In genomic region chr20:11717562-11717961, GRCh38 we compare ENCODE assay signal across 15 cellular contexts.
DNase-seq lines count a peak whose midpoint lies in the region; ATAC-seq and TF ChIP-seq lines count a peak whose summit lies in the region.
"Had no signal": no experiment of that assay in that cellular context is flagged by ENCODE, and none has a peak within 500 bp of the region (broad histone marks: within the 10 kb centered on the region; RNA-seq: fewer than 3 reads in every experiment).

No MANE protein-coding gene starts in this region.

- H3K4me3 Mint-ChIP-seq in progenitor cell of endocrine pancreas (ENCODE audit: low read depth) = no peak overlapping the region
- H3K4me3 Mint-ChIP-seq in activated naive CD8-positive, alpha-beta T cell treated with anti-CD3 and anti-CD28 coated beads for 36 hours = no peak overlapping the region
- H3K4me3 Mint-ChIP-seq: CD4-positive, alpha-beta T cell; IgD-negative memory B cell had no signal

- H3K4me1 ChIP-seq in IMR-90 (ENCODE audit: control insufficient read depth, insufficient read depth, low read length) (peaks cover 8% of the 10 kb centered on the region; the same call in 1 of the 2 replicates), Karpas-422 (ENCODE audit: low read length) (no peaks in the 10 kb centered on the region)

- no peak overlapping the region for H4K5ac ChIP-seq in IMR-90 (ENCODE audit: low read depth, low read length)

- in situ Hi-C loops in IMR-90 (cut with MboI; ENCODE audit: low sequenced_read_pairs) = no loop called here

- TF ChIP-seq RAD21 in IMR-90 (IDR thresholded peaks at IDR 0.05; ENCODE audit: low read length) = no peak

- no peak overlapping the region for H3K56ac ChIP-seq in IMR-90 (ENCODE audit: extremely low read depth, insufficient read depth, low read length)

- no peaks in the 10 kb centered on the region for H3K27me3 Mint-ChIP-seq in progenitor cell of endocrine pancreas
- H3K27me3 Mint-ChIP-seq in activated naive CD8-positive, alpha-beta T cell treated with anti-CD3 and anti-CD28 coated beads for 36 hours = no peaks in the 10 kb centered on the region
- H3K27me3 Mint-ChIP-seq: CD4-positive, alpha-beta T cell; IgD-negative memory B cell had no signal

- H2BK15ac ChIP-seq in IMR-90 (ENCODE audit: low read depth, low read length) = peak overlapping the region; percentile 87; the same call in 2 of the 3 replicates

- H4K91ac ChIP-seq in IMR-90 (ENCODE audit: insufficient read depth, low read depth, low read length) = peak overlapping the region; percentile 70; the same call in 1 of the 2 replicates

- H3K4me1 Mint-ChIP-seq in progenitor cell of endocrine pancreas (ENCODE audit: low read depth) = peaks cover 5% of the 10 kb centered on the region
- H3K4me1 Mint-ChIP-seq in activated naive CD8-positive, alpha-beta T cell treated with anti-CD3 and anti-CD28 coated beads for 36 hours = peaks cover 2% of the 10 kb centered on the region
- H3K4me1 Mint-ChIP-seq: IgD-negative memory B cell had no signal

- H2AK9ac ChIP-seq in IMR-90 (replicated peaks; ENCODE audit: low read depth, low read length, poor library complexity) = no peak overlapping the region

- 0 out of 2 replicates have a peak, but pooled peaks cover 3% of the 10 kb centered on the region for H3K27me3 ChIP-seq in IMR-90 (ENCODE audit: control insufficient read depth, insufficient read depth, low read length)
- H3K27me3 ChIP-seq in Karpas-422 (ENCODE audit: low read length) = no peaks in the 10 kb centered on the region

- CTCF ChIA-PET in IMR-90 (lab: Yijun Ruan, JAX) = no interaction called here

- no peaks in the 10 kb centered on the region for H3K9me2 ChIP-seq in Karpas-422 (replicated peaks; ENCODE audit: insufficient read depth, low read length)

- no peak for TF ChIP-seq POLR2A in IMR-90 (IDR thresholded peaks at IDR 0.05; ENCODE audit: low read depth, low read length)

- no TSS peak for BruUV-seq in IMR-90 (replicated peaks; lab: Mats Ljungman, UMichigan)

- TF ChIP-seq CTCF in IMR-90 (conservative IDR thresholded peaks at IDR 0.05; ENCODE audit: low read depth, low read length) (no peak), progenitor cell of endocrine pancreas (IDR thresholded peaks at IDR 0.05; ENCODE audit: unreplicated experiment) (no peak)

- H3K4ac ChIP-seq in IMR-90 (ENCODE audit: low read depth, low read length) = peak overlapping the region; percentile 54; the same call in 1 of the 2 replicates

- WGBS in IMR-90 (ENCODE audit: extremely low coverage in 2 of 2, insufficient read length in 1 of 2), 2 experiments = no CpG with 5 or more reads among the region's 3 CpGs

- no peaks in the 10 kb centered on the region for H3K36me3 Mint-ChIP-seq in progenitor cell of endocrine pancreas (ENCODE audit: insufficient read depth)
- H3K36me3 Mint-ChIP-seq in activated naive CD8-positive, alpha-beta T cell treated with anti-CD3 and anti-CD28 coated beads for 36 hours = no peaks in the 10 kb centered on the region
- H3K36me3 Mint-ChIP-seq: IgD-negative memory B cell had no signal

- peak overlapping the region; percentile 63; the same call in 1 of the 2 replicates for H2BK20ac ChIP-seq in IMR-90 (ENCODE audit: low read depth, low read length)

- peak overlapping the region; percentile 26; the same call in 1 of the 2 replicates for H3K18ac ChIP-seq in IMR-90 (ENCODE audit: low read depth, low read length)

- H3K79me1 ChIP-seq in IMR-90 (ENCODE audit: low read depth in 1 of 2, low read length in 2 of 2) = no peaks in the 10 kb centered on the region

- H4K8ac ChIP-seq in IMR-90 (ENCODE audit: low read depth in 2 of 2, low read length in 2 of 2) = peak overlapping the region; percentile 57 to 81; a peak in 3 of 4 replicates

- H3K4me3 ChIP-seq in IMR-90 (ENCODE audit: insufficient read depth, low read depth, low read length) = no peak overlapping the region
- no peak overlapping the region for H3K4me3 ChIP-seq in Karpas-422 (ENCODE audit: low read length)

- no peaks in the 10 kb centered on the region for H4K20me1 ChIP-seq in IMR-90 (ENCODE audit: insufficient read depth, low read length)
- H4K20me1 ChIP-seq in Karpas-422 (ENCODE audit: insufficient read depth, low read depth, low read length) = no peaks in the 10 kb centered on the region

- POLR2A ChIA-PET in IMR-90 (lab: Charles Lee; ENCODE audit: unreplicated experiment) = no interaction called here

- H3K9me3 ChIP-seq in IMR-90 (ENCODE audit: control insufficient read depth, insufficient read depth, low read length) (no peaks in the 10 kb centered on the region), Karpas-422 (ENCODE audit: low read length) (peaks cover 16% of the 10 kb centered on the region)
- H3K9me3 ChIP-seq: Caco-2 had no signal

- H3K4me2 ChIP-seq in IMR-90 (ENCODE audit: low read depth, low read length) (no peak overlapping the region), Karpas-422 (ENCODE audit: low read depth, low read length, poor library complexity, severe bottlenecking) (no peak overlapping the region)

- peak overlapping the region; percentile 68 for H2BK120ac ChIP-seq in IMR-90 (ENCODE audit: low read depth, low read length)

- DNase-seq in IMR-90 = no peak
- DNase-seq in left lobe of liver (ENCODE audit: low spot score) = no peak
- DNase-seq in progenitor cell of endocrine pancreas (ENCODE audit: low spot score, unreplicated experiment) = no peak
- DNase-seq in Karpas-422 = no peak
- DNase-seq in activated naive CD8-positive, alpha-beta T cell treated with anti-CD3 and anti-CD28 coated beads for 36 hours = no peak
- DNase-seq: AML-193; Caco-2; CD4-positive, alpha-beta T cell; HFFc6; KBM-7 had no signal

- no peak overlapping the region for H3K9ac ChIP-seq in IMR-90 (ENCODE audit: low read depth, low read length)
- no peak overlapping the region for H3K9ac ChIP-seq in Karpas-422 (ENCODE audit: low read length)

- H2AK5ac ChIP-seq in IMR-90 (ENCODE audit: low read depth, low read length) = peak overlapping the region; percentile 75; the same call in 1 of the 2 replicates

- no peaks in the 10 kb centered on the region; the same call in 1 of the 2 replicates for H3K9me1 ChIP-seq in IMR-90 (ENCODE audit: insufficient read depth, low read length)

- H2AFZ ChIP-seq in IMR-90 (replicated peaks; ENCODE audit: low read length, poor library complexity) (no peak overlapping the region), Karpas-422 (ENCODE audit: low read length) (no peak overlapping the region)

- H3K14ac ChIP-seq in IMR-90 (replicated peaks; ENCODE audit: low read depth, low read length) = peak overlapping the region; percentile 44; the same call in 1 of the 2 replicates

- H3K36me3 ChIP-seq in IMR-90 (ENCODE audit: control insufficient read depth, insufficient read depth, low read length) (no peaks in the 10 kb centered on the region), Karpas-422 (ENCODE audit: insufficient read depth, low read length) (no peaks in the 10 kb centered on the region)

- H3K79me2 ChIP-seq in Karpas-422 (ENCODE audit: low read length) = no peaks in the 10 kb centered on the region

- no peak overlapping the region for H3K23ac ChIP-seq in IMR-90 (ENCODE audit: low read depth, low read length)

- no peak for ATAC-seq in IMR-90 (ENCODE audit: low read depth)
- peak; percentile 57 for ATAC-seq in left lobe of liver
- ATAC-seq in GM21528 (IDR thresholded peaks at IDR 0.05; ENCODE audit: low FRiP score, unreplicated experiment) = no peak
- ATAC-seq: HCT116 had no signal

- dilution Hi-C loops in IMR-90 (cut with HindIII; ENCODE audit: low sequenced_read_pairs, unreplicated experiment) = no loop called here

- no peaks in the 10 kb centered on the region for H3K9me3 Mint-ChIP-seq in progenitor cell of endocrine pancreas (ENCODE audit: low read depth)
- H3K9me3 Mint-ChIP-seq in activated naive CD8-positive, alpha-beta T cell treated with anti-CD3 and anti-CD28 coated beads for 36 hours = no peaks in the 10 kb centered on the region
- H3K9me3 Mint-ChIP-seq: CD4-positive, alpha-beta T cell; HFFc6 had no signal

- intact Hi-C loops in IMR-90 (cut with micrococcal nuclease) = loop anchor here (5.0 kb wide), 1 partner anchor 200 kb away; the partner anchor contains the start of gene BTBD3

- no peak overlapping the region for H2BK5ac ChIP-seq in IMR-90 (ENCODE audit: low read depth, low read length, poor library complexity, severe bottlenecking)

- H3K27ac ChIP-seq in IMR-90 (ENCODE audit: insufficient read depth, low read length) = no peak overlapping the region
- H3K27ac ChIP-seq in Karpas-422 (ENCODE audit: low read length) = no peak overlapping the region
- H3K27ac ChIP-seq: C4-2B, HL-60 had no signal

- H3K27ac Mint-ChIP-seq in progenitor cell of endocrine pancreas = peak overlapping the region; percentile 12
- no peak overlapping the region for H3K27ac Mint-ChIP-seq in activated naive CD8-positive, alpha-beta T cell treated with anti-CD3 and anti-CD28 coated beads for 36 hours
- H3K27ac Mint-ChIP-seq: CD4-positive, alpha-beta T cell; IgD-negative memory B cell had no signal

TF ChIP-seq in IMR-90, 13 proteins besides CTCF, POLR2A, EP300 and RAD21 (continues in another document):
- TF ChIP-seq FOS (IDR thresholded peaks at IDR 0.05; ENCODE audit: low read depth, low read length) (no peak), USF2 (IDR thresholded peaks at IDR 0.05; ENCODE audit: low read depth, low read length) (no peak), MAFK (IDR thresholded peaks at IDR 0.05; ENCODE audit: low read depth, low read length) (no peak), MAZ (IDR thresholded peaks at IDR 0.05; ENCODE audit: borderline replicate concordance, low read depth, low read length) (no peak), RFX5 (IDR thresholded peaks at IDR 0.05; ENCODE audit: low read depth, low read length) (no peak), CEBPB (IDR thresholded peaks at IDR 0.05; ENCODE audit: low read depth, low read length) (no peak), NFE2L2 (IDR thresholded peaks at IDR 0.05; ENCODE audit: low read depth, low read length) (no peak), ELK1 (IDR thresholded peaks at IDR 0.05; ENCODE audit: borderline replicate concordance, low read depth, low read length) (no peak), MXI1 (IDR thresholded peaks at IDR 0.05; ENCODE audit: borderline replicate concordance, low read depth, low read length) (no peak)
